In the genomic region with DNA sequence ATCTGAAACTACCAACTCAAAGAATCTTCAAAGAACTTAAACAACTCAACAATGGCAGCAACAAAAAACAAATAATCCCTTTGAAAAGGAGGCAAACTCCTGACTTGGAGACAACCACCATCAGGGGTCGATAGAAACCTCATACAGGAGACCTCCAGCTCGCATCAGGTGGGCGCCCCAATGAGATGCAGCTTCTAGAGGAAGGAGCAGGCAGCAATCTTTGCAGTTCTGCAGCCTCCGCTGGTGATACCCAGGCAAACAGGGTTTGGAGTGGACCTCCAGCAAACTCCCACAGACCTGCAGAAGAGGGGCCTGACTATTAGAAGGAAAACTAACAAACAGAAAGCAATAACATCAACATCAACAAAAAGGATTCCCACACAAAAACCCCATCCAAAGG, we compare ENCODE assay signal across 6 cellular contexts.
DNase-seq lines count a peak whose midpoint lies in the region; ATAC-seq and TF ChIP-seq lines count a peak whose summit lies in the region.
"Not testable (repeated sequence)": the region's sequence is repeated elsewhere in the genome, so short reads cannot be mapped to it uniquely, and the experiment has no call there.

No MANE protein-coding gene starts in this region.

- H3K14ac ChIP-seq in H9 (ENCODE audit: insufficient read depth, low read length) = not testable (repeated sequence)

- H4K91ac ChIP-seq in H9 (ENCODE audit: insufficient read length, low read depth, low read length) = not testable (repeated sequence)

- intact Hi-C loops in posterior vena cava (cut with DNase I) = not testable (repeated sequence)

- not testable (repeated sequence) for H2BK12ac ChIP-seq in H9 (ENCODE audit: insufficient read length, low read depth, low read length)

- not testable (repeated sequence) for H4K20me1 ChIP-seq in GM23338 (replicated peaks; ENCODE audit: insufficient read depth); H9 (ENCODE audit: control insufficient read depth, insufficient read depth, insufficient read length)

- not testable (repeated sequence) for H3K36me3 ChIP-seq in GM23338 (ENCODE audit: insufficient read depth); endodermal cell (ENCODE audit: control insufficient read depth, insufficient read depth, low read length); mesendoderm (ENCODE audit: control insufficient read depth, insufficient read depth, low read length)

- H3K9me3 Mint-ChIP-seq in GM23338; activated naive CD4-positive, alpha-beta T cell treated with anti-CD3 and anti-CD28 coated beads, Interleukin-2, amount 50 U/mL, for 24 hours: not testable (repeated sequence)
- H3K9me3 Mint-ChIP-seq in H9 (peaks cover 71 to 85% of the 10 kb centered on the region in 2 experiments), endodermal cell (peaks cover 61% of the 10 kb centered on the region)

- not testable (repeated sequence) for H2BK5ac ChIP-seq in H9 (ENCODE audit: insufficient read length, low read length); mesendoderm (ENCODE audit: low read length)

- H3K79me1 ChIP-seq in H9 (ENCODE audit: insufficient read depth, low read depth, low read length, poor library complexity, severe bottlenecking); mesendoderm (ENCODE audit: low read length): not testable (repeated sequence)

- H3T11ph ChIP-seq in H9 (ENCODE audit: low read length) = not testable (repeated sequence)

- not testable (repeated sequence) for H3K27me3 ChIP-seq in GM23338 (ENCODE audit: insufficient read depth); H9 (ENCODE audit: insufficient read depth, low read length); endodermal cell (ENCODE audit: control insufficient read depth, insufficient read depth, low read length, poor library complexity, severe bottlenecking); mesendoderm (ENCODE audit: insufficient read depth, low read length, poor library complexity)

- TF ChIP-seq CTCF in GM23338 (conservative IDR thresholded peaks at IDR 0.05; ENCODE audit: low read depth in 2 of 2) = peak; percentile 34 to 43
- TF ChIP-seq CTCF in H9 (conservative IDR thresholded peaks at IDR 0.05) = not testable (repeated sequence)
- peak; percentile 17 for TF ChIP-seq CTCF in endodermal cell (conservative IDR thresholded peaks at IDR 0.05)

- not testable (repeated sequence) for H3F3A ChIP-seq in GM23338 (replicated peaks; ENCODE audit: low read depth)

- not testable (repeated sequence) for H3K4me1 ChIP-seq in GM23338 (ENCODE audit: insufficient read depth); H9 (ENCODE audit: insufficient read depth, low read length); endodermal cell (ENCODE audit: control insufficient read depth, insufficient read depth, low read length); mesendoderm (ENCODE audit: control insufficient read depth, low read depth, low read length)

- H2BK20ac ChIP-seq in H9 (ENCODE audit: low read depth, low read length, poor library complexity, severe bottlenecking) = not testable (repeated sequence)

- H3K27ac ChIP-seq in GM23338 (ENCODE audit: low read depth); H9 (ENCODE audit: insufficient read length, low read depth, low read length); endodermal cell (ENCODE audit: low read depth, low read length); mesendoderm (ENCODE audit: low read depth, low read length): not testable (repeated sequence)

- not testable (repeated sequence) for H3K18ac ChIP-seq in H9 (ENCODE audit: insufficient read length, low read depth, low read length); mesendoderm (ENCODE audit: low read length)

- not testable (repeated sequence) for H3K27me3 Mint-ChIP-seq in GM23338 (ENCODE audit: insufficient read depth, low read depth, poor library complexity); H9 (ENCODE audit: low read depth); activated naive CD4-positive, alpha-beta T cell treated with anti-CD3 and anti-CD28 coated beads, Interleukin-2, amount 50 U/mL, for 24 hours; endodermal cell (ENCODE audit: insufficient read depth)

- no CpG with 5 or more reads among the region's 4 CpGs for WGBS in H9 (ENCODE audit: extremely low coverage, insufficient read length, low lambda C conversion rate)
- WGBS in endodermal cell (ENCODE audit: insufficient coverage in 1 of 2, insufficient read length in 1 of 2), 2 experiments = 80 to 100% methylated on average over 1 to 4 of the region's 4 CpGs
- no CpG with 5 or more reads among the region's 4 CpGs for WGBS in mesendoderm (ENCODE audit: extremely low coverage, insufficient coverage, low lambda C conversion rate)

- not testable (repeated sequence) for H3K36me3 Mint-ChIP-seq in GM23338 (ENCODE audit: low read depth); H9 (ENCODE audit: insufficient read depth in 1 of 3, low read depth in 3 of 3); activated naive CD4-positive, alpha-beta T cell treated with anti-CD3 and anti-CD28 coated beads, Interleukin-2, amount 50 U/mL, for 24 hours; endodermal cell (ENCODE audit: low read depth)

- not testable (repeated sequence) for H3K9ac ChIP-seq in H9 (ENCODE audit: extremely low read depth, insufficient read length, low read length); endodermal cell (ENCODE audit: extremely low read depth, low read length, poor library complexity, severe bottlenecking); mesendoderm (ENCODE audit: low read length)

- not testable (repeated sequence) for H3K4me3 ChIP-seq in GM23338; endodermal cell (ENCODE audit: low read length); mesendoderm (ENCODE audit: low read length)

- H3K56ac ChIP-seq in H9 (ENCODE audit: insufficient read length, low read depth, low read length); mesendoderm (ENCODE audit: low read length): not testable (repeated sequence)

- not testable (repeated sequence) for H2BK120ac ChIP-seq in H9 (ENCODE audit: low read depth, low read length, poor library complexity, severe bottlenecking); mesendoderm (ENCODE audit: low read depth, low read length)

- peak; percentile 39 for DNase-seq in GM23338 (ENCODE audit: low spot score)
- DNase-seq in H9 = peak; percentile 33
- peak; percentile 46 for DNase-seq in endodermal cell
- peak; percentile 6 for DNase-seq in mesendoderm
- peak; percentile 38 for DNase-seq in posterior vena cava (ENCODE audit: low spot score)

- H4K5ac ChIP-seq in H9 (ENCODE audit: insufficient read length, low read depth, low read length); mesendoderm (ENCODE audit: low read length): not testable (repeated sequence)

- H3K9me3 ChIP-seq in H9 (ENCODE audit: control insufficient read depth, low read depth, low read length); endodermal cell (ENCODE audit: control insufficient read depth, low read length): not testable (repeated sequence)

- H3K79me2 ChIP-seq in GM23338 (replicated peaks; ENCODE audit: insufficient read depth); H9 (ENCODE audit: insufficient read depth, low read length); mesendoderm (ENCODE audit: control insufficient read depth, insufficient read depth, low read length): not testable (repeated sequence)

- H3K27ac Mint-ChIP-seq in GM23338, H9, endodermal cell: not testable (repeated sequence)
- peak overlapping the region; percentile 30 for H3K27ac Mint-ChIP-seq in activated naive CD4-positive, alpha-beta T cell treated with anti-CD3 and anti-CD28 coated beads, Interleukin-2, amount 50 U/mL, for 24 hours

- H3K4ac ChIP-seq in H9 (ENCODE audit: low read depth, low read length); mesendoderm (ENCODE audit: low read depth, low read length): not testable (repeated sequence)

- not testable (repeated sequence) for H3K23ac ChIP-seq in H9 (ENCODE audit: insufficient read length, low read depth, low read length); mesendoderm (ENCODE audit: low read length)

- not testable (repeated sequence) for ATAC-seq in GM23338

- H3K4me3 Mint-ChIP-seq in GM23338; H9; activated naive CD4-positive, alpha-beta T cell treated with anti-CD3 and anti-CD28 coated beads, Interleukin-2, amount 50 U/mL, for 24 hours; endodermal cell: not testable (repeated sequence)

- not testable (repeated sequence) for H2AK5ac ChIP-seq in H9 (ENCODE audit: insufficient read length, low read length); mesendoderm (ENCODE audit: low read length)

- H2BK15ac ChIP-seq in H9 (ENCODE audit: low read depth, low read length); mesendoderm (replicated peaks; ENCODE audit: low read depth): not testable (repeated sequence)

- not testable (repeated sequence) for H3K4me1 Mint-ChIP-seq in GM23338; H9; activated naive CD4-positive, alpha-beta T cell treated with anti-CD3 and anti-CD28 coated beads, Interleukin-2, amount 50 U/mL, for 24 hours; endodermal cell

- H3K9me2 ChIP-seq in GM23338 (ENCODE audit: insufficient read depth) = not testable (repeated sequence)

- not testable (repeated sequence) for H4K8ac ChIP-seq in H9 (replicated peaks; ENCODE audit: insufficient read length, low read depth, low read length); mesendoderm (ENCODE audit: low read depth, low read length)

- not testable (repeated sequence) for H2AFZ ChIP-seq in GM23338; H9 (ENCODE audit: low read length)

- not testable (repeated sequence) for H3K4me2 ChIP-seq in GM23338; H9 (ENCODE audit: insufficient read depth, insufficient read length, low read length); mesendoderm (ENCODE audit: low read length)

- H3K23me2 ChIP-seq in H9 (ENCODE audit: insufficient read length, low read depth, low read length, poor library complexity, severe bottlenecking) = not testable (repeated sequence)
